In the genomic region with DNA sequence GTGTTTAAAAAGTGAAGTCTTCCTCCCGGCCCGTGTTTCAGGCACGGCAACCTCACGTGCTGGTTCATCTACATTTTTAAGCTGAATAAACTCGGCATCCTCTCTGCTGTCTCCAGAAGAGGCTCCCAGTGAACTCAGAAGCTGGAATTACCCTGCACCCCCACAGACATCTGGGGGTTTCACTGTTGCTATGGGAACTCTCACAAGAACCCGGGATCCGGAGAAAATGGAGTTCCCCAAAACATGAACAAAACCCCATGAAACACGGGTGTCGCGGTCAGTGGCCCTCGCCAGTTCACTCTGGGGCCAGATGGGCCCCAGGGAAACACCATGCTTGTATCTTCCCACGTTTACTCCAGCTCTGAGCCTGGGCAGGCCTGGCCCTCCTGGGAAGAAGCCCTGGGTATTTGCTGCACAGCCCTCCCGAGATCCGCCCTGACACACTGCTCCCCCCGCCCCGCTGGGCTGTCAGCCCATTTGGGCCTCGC, we compare ENCODE assay signal across 24 cellular contexts.
DNase-seq lines count a peak whose midpoint lies in the region; ATAC-seq, FAIRE-seq and TF ChIP-seq lines count a peak whose summit lies in the region.
"Had no signal": no experiment of that assay in that cellular context is flagged by ENCODE, and none has a peak within 500 bp of the region (broad histone marks: within the 10 kb centered on the region; RNA-seq: fewer than 3 reads in every experiment).

No MANE protein-coding gene starts in this region.

- no peak for TF ChIP-seq RAD21 in H1 (IDR thresholded peaks at IDR 0.05 in 1 of 2, conservative IDR thresholded peaks at IDR 0.05 in 1 of 2; ENCODE audit: low read depth in 2 of 2, low read length in 2 of 2)

- CTCF ChIA-PET in H1 (lab: Charles Lee; ENCODE audit: partially characterized antibody): interaction anchor here (1.0 to 1.3 kb wide), 5 partner anchors 9 to 266 kb away, joined by 3 to 6 read pairs (median 3); no protein-coding TSS in a partner anchor

- no peak overlapping the region for H3K23ac ChIP-seq in H9 (ENCODE audit: insufficient read length, low read depth, low read length)
- H3K23ac ChIP-seq in H1 (ENCODE audit: insufficient read length): no peak overlapping the region

- H3K79me2 ChIP-seq in H9 (ENCODE audit: insufficient read depth, low read length) (no peaks in the 10 kb centered on the region), H1 (ENCODE audit: control insufficient read depth in 1 of 2, insufficient read depth in 2 of 2, low read length in 2 of 2) (no peaks in the 10 kb centered on the region)

- H3K56ac ChIP-seq in H9 (ENCODE audit: insufficient read length, low read depth, low read length): no peak overlapping the region
- no peak overlapping the region for H3K56ac ChIP-seq in H1 (replicated peaks; ENCODE audit: insufficient read length, low read depth, low read length)

- H4K8ac ChIP-seq in H9 (replicated peaks; ENCODE audit: insufficient read length, low read depth, low read length): no peak overlapping the region
- peak overlapping the region; percentile 53; the same call in 1 of the 2 replicates for H4K8ac ChIP-seq in H1 (ENCODE audit: extremely low read depth, insufficient read depth, low read length)

- H3K4ac ChIP-seq in H9 (ENCODE audit: low read depth, low read length): no peak overlapping the region
- H3K4ac ChIP-seq in H1 (replicated peaks; ENCODE audit: insufficient read length, low read depth, low read length): no peak overlapping the region

- H3K9me3 ChIP-seq in H9 (ENCODE audit: control insufficient read depth, low read depth, low read length) (no peaks in the 10 kb centered on the region), H1 (ENCODE audit: insufficient read depth in 2 of 2, low read depth in 1 of 2, low read length in 1 of 2) (no peaks in the 10 kb centered on the region)
- H3K9me3 ChIP-seq: HAP-1 had no signal

- POLR2A ChIA-PET in H1 (lab: Charles Lee; ENCODE audit: partially characterized antibody): interaction anchor here (0.6 kb wide), 1 partner anchor 301 kb away, joined by 3 read pairs; no protein-coding TSS in a partner anchor

- no peak overlapping the region for H2AK5ac ChIP-seq in H9 (ENCODE audit: insufficient read length, low read length)
- no peak overlapping the region for H2AK5ac ChIP-seq in H1 (ENCODE audit: low read depth, low read length)

- H3K4me2 ChIP-seq in H9 (ENCODE audit: insufficient read depth, insufficient read length, low read length): no peak overlapping the region
- no peak overlapping the region for H3K4me2 ChIP-seq in H1 (ENCODE audit: insufficient read depth in 1 of 2, low read depth in 2 of 2, low read length in 2 of 2)

- TF ChIP-seq CTCF in H9 (conservative IDR thresholded peaks at IDR 0.05) (no peak), H1 (IDR thresholded peaks at IDR 0.05; ENCODE audit: control extremely low read depth in 1 of 3, insufficient read depth in 1 of 3, low read depth in 1 of 3, low read length in 3 of 3) (no peak)

- H3K4me3 ChIP-seq in H1 (ENCODE audit: extremely low read depth in 1 of 4, insufficient read depth in 2 of 4, low read depth in 3 of 4, low read length in 4 of 4): no peak overlapping the region
- H3K4me3 ChIP-seq: HAP-1, SJSA1 had no signal

- no peaks in the 10 kb centered on the region for H4K20me1 ChIP-seq in H9 (ENCODE audit: control insufficient read depth, insufficient read depth, insufficient read length)
- H4K20me1 ChIP-seq in H1 (replicated peaks in 1 of 2; ENCODE audit: control insufficient read depth in 1 of 2, insufficient read depth in 2 of 2, low read length in 2 of 2): no peaks in the 10 kb centered on the region

- no peaks in the 10 kb centered on the region for H3K36me3 ChIP-seq in H1 (ENCODE audit: control insufficient read depth in 2 of 4, insufficient read depth in 4 of 4, low read length in 3 of 4)
- H3K36me3 ChIP-seq: HAP-1, SJSA1 had no signal

- DNase-seq in NCI-H2171 treated with DMSO at 0.1 percent for 48 hours (lab: John Stamatoyannopoulos, UW): peak; percentile 59
- DNase-seq in NCI-H2171 (lab: John Stamatoyannopoulos, UW): no peak
- DNase-seq in H9: no peak
- no peak for DNase-seq in H1 (ENCODE audit: low read depth in 1 of 2, low spot score in 2 of 2)
- no peak for DNase-seq in HT-29 (ENCODE audit: low spot score)
- DNase-seq in NK-92 (lab: John Stamatoyannopoulos, UW; ENCODE audit: unreplicated experiment): no peak
- DNase-seq: ACHN; Calu3; CD8-positive, alpha-beta memory T cell; MM.1S; NCI-H1930; NCI-H226; NCI-H774; OCI-M1; T-helper 1 cell had no signal

- no peaks in the 10 kb centered on the region for H3K36me3 Mint-ChIP-seq in H9 (ENCODE audit: insufficient read depth in 1 of 3, low read depth in 3 of 3)
- H3K36me3 Mint-ChIP-seq: CD8-positive, alpha-beta memory T cell had no signal

- H3K27ac Mint-ChIP-seq in H9: peak overlapping the region in 2 of 3 experiments; percentile 71 to 84; a peak in 3 of 7 replicates
- H3K27ac Mint-ChIP-seq: CD8-positive, alpha-beta memory T cell had no signal

- H2AFZ ChIP-seq in H9 (ENCODE audit: low read length) (no peak overlapping the region), H1 (ENCODE audit: low read length) (no peak overlapping the region)

- H3K4me1 ChIP-seq in H9 (ENCODE audit: insufficient read depth, low read length) (no peaks in the 10 kb centered on the region; the same call in 1 of the 2 replicates), H1 (replicated peaks in 1 of 4; ENCODE audit: control insufficient read depth in 3 of 4, insufficient read depth in 4 of 4, low read length in 3 of 4) (peaks cover 5 to 15% (median 8%) of the 10 kb centered on the region in 4 experiments)
- H3K4me1 ChIP-seq: HAP-1, SJSA1 had no signal

- peaks cover 13 to 21% of the 10 kb centered on the region in 2 experiments for H3K4me1 Mint-ChIP-seq in H9
- H3K4me1 Mint-ChIP-seq: CD8-positive, alpha-beta memory T cell had no signal

- WGBS in H9 (ENCODE audit: extremely low coverage, insufficient read length, low lambda C conversion rate): no CpG with 5 or more reads among the region's 17 CpGs
- 88% methylated on average over 12 of the region's 17 CpGs; no CpG with 5 or more reads in 1 of the 2 experiments for WGBS in H1 (ENCODE audit: extremely low coverage in 1 of 2, insufficient coverage in 1 of 2, insufficient read length in 1 of 2, insufficient replicate concordance in 2 of 2, low coverage in 1 of 2, low lambda C conversion rate in 2 of 2, missing lambda C conversion rate in 1 of 2), 2 experiments

- H3K9me3 Mint-ChIP-seq in H9: no peaks in the 10 kb centered on the region

- H3T11ph ChIP-seq in H9 (ENCODE audit: low read length): no peak overlapping the region

- H3K9ac ChIP-seq in H9 (ENCODE audit: extremely low read depth, insufficient read length, low read length) (no peak overlapping the region), H1 (replicated peaks in 1 of 4; ENCODE audit: extremely low read depth in 1 of 4, low read depth in 3 of 4, low read length in 3 of 4) (no peak overlapping the region)

- H4K5ac ChIP-seq in H9 (ENCODE audit: insufficient read length, low read depth, low read length): no peak overlapping the region
- no peak overlapping the region for H4K5ac ChIP-seq in H1 (ENCODE audit: insufficient read length, low read depth, low read length)

- no peak overlapping the region for H3K18ac ChIP-seq in H9 (ENCODE audit: insufficient read length, low read depth, low read length)
- no peak overlapping the region; the same call in 1 of the 2 replicates for H3K18ac ChIP-seq in H1 (ENCODE audit: extremely low read depth, low read length)

- no peaks in the 10 kb centered on the region for H3K23me2 ChIP-seq in H9 (ENCODE audit: insufficient read length, low read depth, low read length, poor library complexity, severe bottlenecking)
- H3K23me2 ChIP-seq in H1 (ENCODE audit: low read depth, low read length): no peaks in the 10 kb centered on the region

- H2BK5ac ChIP-seq in H9 (ENCODE audit: insufficient read length, low read length): no peak overlapping the region
- H2BK5ac ChIP-seq in H1 (ENCODE audit: low read depth, low read length): no peak overlapping the region; the same call in 1 of the 2 replicates

- no peak overlapping the region for H2BK120ac ChIP-seq in H9 (ENCODE audit: low read depth, low read length, poor library complexity, severe bottlenecking)
- no peak overlapping the region for H2BK120ac ChIP-seq in H1 (replicated peaks; ENCODE audit: low read depth, low read length)

- H3K27ac ChIP-seq in H9 (ENCODE audit: insufficient read length, low read depth, low read length) (no peak overlapping the region), H1 (ENCODE audit: low read depth, low read length) (no peak overlapping the region)
- H3K27ac ChIP-seq: 22Rv1, C4-2B, SJSA1 had no signal

- H3K27me3 ChIP-seq in H9 (ENCODE audit: insufficient read depth, low read length) (no peaks in the 10 kb centered on the region), H1 (replicated peaks in 1 of 4; ENCODE audit: control insufficient read depth in 3 of 4, extremely low read depth in 1 of 4, insufficient read depth in 3 of 4, low read length in 3 of 4) (peaks cover 0 to 2% (median 0%) of the 10 kb centered on the region in 4 experiments; a peak in 1 of 7 replicates)

- FAIRE-seq in H1 (lab: Jason Lieb, UNC): no peak
- FAIRE-seq: G401.6, GM18507 had no signal

- TF ChIP-seq EP300 in H1 (IDR thresholded peaks at IDR 0.05; ENCODE audit: borderline replicate concordance in 1 of 2, low read depth in 2 of 2, low read length in 2 of 2): no peak

- no peak overlapping the region for H2BK20ac ChIP-seq in H9 (ENCODE audit: low read depth, low read length, poor library complexity, severe bottlenecking)
- H2BK20ac ChIP-seq in H1 (ENCODE audit: low read length): no peak overlapping the region

- H2BK15ac ChIP-seq in H9 (ENCODE audit: low read depth, low read length) (no peak overlapping the region), H1 (ENCODE audit: low read length) (no peak overlapping the region)

- TF ChIP-seq POLR2A in H1 (IDR thresholded peaks at IDR 0.05; ENCODE audit: control extremely low read depth in 1 of 2, low read depth in 2 of 2, low read length in 2 of 2): no peak

- H4K91ac ChIP-seq in H9 (ENCODE audit: insufficient read length, low read depth, low read length) (no peak overlapping the region), H1 (replicated peaks; ENCODE audit: insufficient read length, low read length) (no peak overlapping the region)

- H3K4me3 Mint-ChIP-seq in H9: no peak overlapping the region
- H3K4me3 Mint-ChIP-seq: CD8-positive, alpha-beta memory T cell had no signal

- H3K14ac ChIP-seq in H9 (ENCODE audit: insufficient read depth, low read length) (0 out of 2 replicates have a peak overlapping the region, but pooled peaks have one; percentile 12), H1 (ENCODE audit: insufficient read length) (no peak overlapping the region)

- ATAC-seq in GM18861 (IDR thresholded peaks at IDR 0.05; ENCODE audit: unreplicated experiment): no peak
- ATAC-seq in HG03520 (IDR thresholded peaks at IDR 0.05; ENCODE audit: unreplicated experiment): no peak
- ATAC-seq: Right ventricle myocardium inferior had no signal

- H2BK12ac ChIP-seq in H9 (ENCODE audit: insufficient read length, low read depth, low read length): no peak overlapping the region
- H2BK12ac ChIP-seq in H1 (ENCODE audit: low read depth, low read length): no peak overlapping the region

- H3K27me3 Mint-ChIP-seq in H9 (ENCODE audit: low read depth): peaks cover 15% of the 10 kb centered on the region

- H3K79me1 ChIP-seq in H9 (ENCODE audit: insufficient read depth, low read depth, low read length, poor library complexity, severe bottlenecking): no peaks in the 10 kb centered on the region
- no peaks in the 10 kb centered on the region for H3K79me1 ChIP-seq in H1 (ENCODE audit: low read depth, low read length)
